ENCODE assay signal across 3 cellular contexts in genomic region chr12:91579516-91580263, GRCh38.
TF ChIP-seq lines count a peak whose summit lies in the region.

No MANE protein-coding gene starts in this region.

TF ChIP-seq in SK-N-SH treated with all-trans-retinoic acid at 6 μM for 48 hours, 23 proteins besides CTCF, POLR2A, EP300 and RAD21 (continued from another document):
- TF ChIP-seq CSRNP3 (CRISPR knock-in tag; IDR thresholded peaks at IDR 0.05): 0 out of 2 replicates have a peak, but pooled peaks have one; percentile 1

TF ChIP-seq in SK-N-SH, 30 proteins besides CTCF, POLR2A, EP300 and RAD21 (continued from another document):
- TF ChIP-seq MAX (IDR thresholded peaks at IDR 0.05; ENCODE audit: low read depth) (no peak), TEAD4 (IDR thresholded peaks at IDR 0.05; ENCODE audit: borderline replicate concordance, insufficient read depth) (no peak), GATA2 (CRISPR knock-in tag; IDR thresholded peaks at IDR 0.05) (no peak; the same call in 1 of the 2 replicates), JUND (IDR thresholded peaks at IDR 0.05) (no peak), MXI1 (IDR thresholded peaks at IDR 0.05; ENCODE audit: low read depth, low read length) (no peak), USF2 (IDR thresholded peaks at IDR 0.05; ENCODE audit: borderline replicate concordance, low read depth, low read length) (no peak)

TF ChIP-seq in WTC11, 78 proteins besides CTCF, POLR2A, EP300 and RAD21 (continued from another document):
- no peak for TF ChIP-seq E2F4 (CRISPR knock-in tag; IDR thresholded peaks at IDR 0.05; ENCODE audit: borderline replicate concordance, low read depth)
- no peak for TF ChIP-seq EMX1 (CRISPR knock-in tag; IDR thresholded peaks at IDR 0.05)
- TF ChIP-seq ATF1 (CRISPR knock-in tag; IDR thresholded peaks at IDR 0.05): no peak
- TF ChIP-seq FOXJ3 (CRISPR knock-in tag; IDR thresholded peaks at IDR 0.05; ENCODE audit: borderline replicate concordance): no peak
- no peak for TF ChIP-seq ATF6 (CRISPR knock-in tag; IDR thresholded peaks at IDR 0.05)
- TF ChIP-seq E2F5 (CRISPR knock-in tag; IDR thresholded peaks at IDR 0.05): no peak
